8 cellular contexts compared by ENCODE assay signal in genomic region chr3:9769012-9769411, GRCh38. TPM values are rescaled to one million over a fixed set of nuclear protein-coding genes. Genes with fewer than 3 reads are reported as not detected.
A peak's percentile ranks its signal among the peaks of the same experiment; 100 is the strongest.
DNase-seq lines count a peak whose midpoint lies in the region; ATAC-seq and TF ChIP-seq lines count a peak whose summit lies in the region.

No MANE protein-coding gene starts in this region.

- TF ChIP-seq CTCF in 22Rv1 (IDR thresholded peaks at IDR 0.05) (no peak), coronary artery (IDR thresholded peaks at IDR 0.05) (no peak)

- DNase-seq in MG63 (no peak), coronary artery (ENCODE audit: low spot score) (no peak), naive B cell (no peak), NCI-H2107 (lab: John Stamatoyannopoulos, UW) (no peak), NK-92 (lab: John Stamatoyannopoulos, UW; ENCODE audit: unreplicated experiment) (no peak)

- peaks cover 0 to 17% (median 11%) of the 10 kb centered on the region in 3 donors for H3K27me3 Mint-ChIP-seq in naive B cell

- peak overlapping the region in 3 of 6 donors; percentile 22 to 36 (median 28) for H3K27ac Mint-ChIP-seq in naive B cell

- ATAC-seq in naive B cell (ENCODE audit: low read depth in 2 of 2) (no peak), GM21390 (IDR thresholded peaks at IDR 0.05; ENCODE audit: unreplicated experiment) (no peak), GM18873 (IDR thresholded peaks at IDR 0.05; ENCODE audit: low FRiP score, unreplicated experiment) (no peak)

- no peaks in the 10 kb centered on the region for H3K27me3 ChIP-seq in MG63

- peak overlapping the region; percentile 65 for H3K27ac ChIP-seq in 22Rv1
- H3K27ac ChIP-seq in coronary artery = peak overlapping the region; percentile 92 to 93

- peak overlapping the region; percentile 38 to 93 (median 70) for H3K4me3 Mint-ChIP-seq in naive B cell

- no peaks in the 10 kb centered on the region for H3K36me3 ChIP-seq in MG63

- H3K9me3 ChIP-seq in MG63 = no peaks in the 10 kb centered on the region

- H3K9me3 Mint-ChIP-seq in naive B cell = no peaks in the 10 kb centered on the region

- H3K4me3 ChIP-seq in MG63 = peak overlapping the region; percentile 34
- H3K4me3 ChIP-seq in coronary artery = peak overlapping the region; percentile 95

- no peaks in the 10 kb centered on the region for H3K36me3 Mint-ChIP-seq in naive B cell

- H3K4me1 Mint-ChIP-seq in naive B cell = peaks cover 34 to 43% (median 40%) of the 10 kb centered on the region in 3 donors

RNA-seq across cellular contexts. Expression of gene CAMK1, which starts 0.7 kb away (rescaled TPM):
- total RNA-seq in MG63 (2014; rRNA removed; shearing (Covaris generic); ENCODE audit: low replicate concordance) = 2.7 and 5.0 TPM in 2 replicates
- 1 to 10 TPM in 3 of 6 donors, under 1 TPM in 2, not detected in 1; 0.26 to 2.3 (median 1.2) TPM for polyA plus RNA-seq in naive B cell (ENCODE audit: low read depth in 6 of 6)

RNA-seq across cellular contexts. Expression of gene OGG1, which starts 19.3 kb away (rescaled TPM):
- total RNA-seq in MG63 (2014; rRNA removed; shearing (Covaris generic); ENCODE audit: low replicate concordance) = 8.0 and 21.4 TPM in 2 replicates
- 10 to 100 TPM; 23.2 to 35.1 (median 30.1) TPM for polyA plus RNA-seq in naive B cell (ENCODE audit: low read depth in 6 of 6)

RNA-seq across cellular contexts. Expression of gene TADA3, which starts 23.3 kb away (rescaled TPM):
- 60.3 and 83.8 TPM in 2 replicates for total RNA-seq in MG63 (2014; rRNA removed; shearing (Covaris generic); ENCODE audit: low replicate concordance)
- 10 to 100 TPM; 39.7 to 67.1 (median 45.6) TPM for polyA plus RNA-seq in naive B cell (ENCODE audit: low read depth in 6 of 6)

RNA-seq across cellular contexts. Expression of gene ARPC4, which starts 23.9 kb away (rescaled TPM):
- total RNA-seq in MG63 (2014; rRNA removed; shearing (Covaris generic); ENCODE audit: low replicate concordance) = 125 and 175 TPM in 2 replicates
- 100 to 1,000 TPM; 263 to 316 (median 286) TPM for polyA plus RNA-seq in naive B cell (ENCODE audit: low read depth in 6 of 6)

RNA-seq across cellular contexts. Expression of gene BRPF1, which starts 37.5 kb away (rescaled TPM):
- total RNA-seq in MG63 (2014; rRNA removed; shearing (Covaris generic); ENCODE audit: low replicate concordance) = 4.9 and 7.0 TPM in 2 replicates
- polyA plus RNA-seq in naive B cell (ENCODE audit: low read depth in 6 of 6) = 10 to 100 TPM in 2 of 6 donors, 1 to 10 TPM in 4; 3.0 to 22.0 (median 9.0) TPM
